Comparison of ENCODE assay signal across 20 cellular contexts in the genomic region with DNA sequence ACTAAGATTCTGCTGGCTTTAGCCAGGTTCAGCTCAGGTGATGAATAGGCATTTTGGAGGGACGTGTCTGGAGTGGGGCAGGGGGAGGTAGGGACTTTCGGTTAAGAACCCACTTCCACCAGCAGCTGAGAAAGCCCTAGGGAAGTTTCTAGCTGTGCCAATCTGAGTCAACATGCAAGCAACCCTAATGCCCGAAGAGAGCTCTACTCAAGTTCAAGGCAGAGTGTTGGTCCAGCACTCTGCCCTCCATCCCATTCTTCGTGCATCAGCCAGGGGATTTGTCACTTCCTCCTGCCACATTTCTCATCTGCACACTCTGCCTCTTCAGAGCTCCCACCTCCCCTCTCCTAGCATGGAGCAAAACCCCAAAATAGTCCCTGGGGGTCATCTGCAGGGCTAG.
A peak's percentile ranks its signal among the peaks of the same experiment; 100 is the strongest.
DNase-seq lines count a peak whose midpoint lies in the region; ATAC-seq, FAIRE-seq and TF ChIP-seq lines count a peak whose summit lies in the region.
"Had no signal": no experiment of that assay in that cellular context is flagged by ENCODE, and none has a peak within 500 bp of the region (broad histone marks: within the 10 kb centered on the region; RNA-seq: fewer than 3 reads in every experiment).

No MANE protein-coding gene starts in this region.

- in situ Hi-C loops in GM12878 (cut with MboI), result no loop called here

- H3K4me3 ChIP-seq in BLaER1 treated with 17β-estradiol and CSF1 and Interleukin-3, amounts not matched to agents 10 nM and 100 nM, result peak overlapping the region in 1 of 10 experiments; percentile 28; a peak in 1 of 20 replicates
- H3K4me3 ChIP-seq in NB4 (ENCODE audit: low read depth, low read length), result no peak overlapping the region
- no peak overlapping the region for H3K4me3 ChIP-seq in GM12878
- H3K4me3 ChIP-seq in osteoblast (ENCODE audit: insufficient read depth, low read length), result no peak overlapping the region
- H3K4me3 ChIP-seq: GM23338 had no signal

- intact Hi-C loops in GM12878 (cut with micrococcal nuclease; ENCODE audit: unreplicated experiment) (no loop called here), head of caudate nucleus (cut with DNase I) (no loop called here)

- peaks cover 53 to 86% (median 84%) of the 10 kb centered on the region in 10 experiments for H3K4me1 ChIP-seq in BLaER1 treated with 17β-estradiol and CSF1 and Interleukin-3, amounts not matched to agents 10 nM and 100 nM
- peaks cover 5% of the 10 kb centered on the region for H3K4me1 ChIP-seq in GM12878 (ENCODE audit: control insufficient read depth, insufficient read depth, low read length)
- H3K4me1 ChIP-seq in osteoblast (ENCODE audit: insufficient read depth, low read length), result peaks cover 20% of the 10 kb centered on the region

- H3K27me3 ChIP-seq in BLaER1 treated with 17β-estradiol and CSF1 and Interleukin-3, amounts not matched to agents 10 nM and 100 nM, result peaks cover 12 to 27% (median 20%) of the 10 kb centered on the region in 11 experiments; a peak in 21 of 22 replicates
- H3K27me3 ChIP-seq in GM12878 (replicated peaks in 1 of 2; ENCODE audit: control insufficient read depth in 2 of 2, insufficient read depth in 2 of 2, low read length in 1 of 2) (no peaks in the 10 kb centered on the region), osteoblast (ENCODE audit: insufficient read depth, low read length) (no peaks in the 10 kb centered on the region)

- TF ChIP-seq EP300 in GM12878 (IDR thresholded peaks at IDR 0.05; ENCODE audit: borderline replicate concordance in 1 of 2, control insufficient read depth in 1 of 2, low read depth in 2 of 2, low read length in 2 of 2), result no peak

- no peak for TF ChIP-seq CTCF in NB4 (IDR thresholded peaks at IDR 0.05; ENCODE audit: low read depth, low read length)
- no peak for TF ChIP-seq CTCF in GM12878 (IDR thresholded peaks at IDR 0.05 in 2 of 3, conservative IDR thresholded peaks at IDR 0.05 in 1 of 3; ENCODE audit: control insufficient read depth in 2 of 3, extremely low read depth in 1 of 3, insufficient read depth in 1 of 3, low read depth in 3 of 3, low read length in 3 of 3)
- TF ChIP-seq CTCF in osteoblast (IDR thresholded peaks at IDR 0.05; ENCODE audit: extremely low read depth, low read depth, low read length), result no peak

- peak; percentile 35 for DNase-seq in NB4 (ENCODE audit: low read depth)
- DNase-seq in GM12878 (ENCODE audit: low read depth, low spot score), result no peak
- peak; percentile 42 for DNase-seq in osteoblast (ENCODE audit: insufficient read length, low spot score, missing footprints)
- no peak for DNase-seq in activated naive CD4-positive, alpha-beta T cell treated with Interleukin-2 at 50 U/mL for 16 hours
- no peak for DNase-seq in head of caudate nucleus
- no peak for DNase-seq in NCI-H1105 treated with DMSO at 0.1 percent for 48 hours (lab: John Stamatoyannopoulos, UW)
- DNase-seq in C1 segment of cervical spinal cord (lab: John Stamatoyannopoulos, UW), result no peak
- DNase-seq: 8988T; AML-193; CD8-positive, alpha-beta T cell; COR-L47; DMS153; DMS79 treated with DMSO at 0.1 percent for 48 hours; GDM1; H9 had no signal

- peak overlapping the region in 5 of 11 experiments; percentile 4 to 42 (median 16); a peak in 4 of 22 replicates for H3K9ac ChIP-seq in BLaER1 treated with 17β-estradiol and CSF1 and Interleukin-3, amounts not matched to agents 10 nM and 100 nM
- no peak overlapping the region for H3K9ac ChIP-seq in GM12878 (ENCODE audit: control insufficient read depth, insufficient read depth, low read length)

- peak; percentile 54 for ATAC-seq in GM12878
- ATAC-seq: CD8-positive, alpha-beta T cell; GM23338 had no signal

- SMC1A ChIA-PET in GM12878 (lab: Charles Lee; ENCODE audit: uncharacterized antibody, unreplicated experiment), result interaction anchor here (1.1 to 3.9 kb wide), 4 partner anchors 10 to 51 kb away, joined by 3 to 24 read pairs (median 10); no protein-coding TSS in a partner anchor

- FAIRE-seq in GM12878 (lab: Jason Lieb, UNC), result no peak
- FAIRE-seq: D721Med, GM18507 had no signal

- WGBS in GM12878 (ENCODE audit: insufficient coverage, insufficient replicate concordance, low lambda C conversion rate, missing lambda C conversion rate), result 11% methylated on average over 4 of the region's 4 CpGs

- CTCF ChIA-PET in GM12878 (lab: Yijun Ruan, JAX), result interaction anchor here (0.6 to 2.4 kb wide), 5 partner anchors 10 to 102 kb away, joined by 3 to 12 read pairs (median 4); no protein-coding TSS in a partner anchor

- peak overlapping the region in 10 of 11 experiments; percentile 1 to 73 (median 55); a peak in 19 of 22 replicates for H3K27ac ChIP-seq in BLaER1 treated with 17β-estradiol and CSF1 and Interleukin-3, amounts not matched to agents 10 nM and 100 nM
- H3K27ac ChIP-seq in GM12878 (ENCODE audit: control insufficient read depth, insufficient read depth) (no peak overlapping the region), osteoblast (ENCODE audit: low read depth, low read length) (no peak overlapping the region)
- H3K27ac ChIP-seq: C4-2B had no signal

- H3K4me2 ChIP-seq in BLaER1 treated with 17β-estradiol and CSF1 and Interleukin-3, amounts not matched to agents 10 nM and 100 nM, result peak overlapping the region; percentile 77 to 93 (median 85)
- no peak overlapping the region for H3K4me2 ChIP-seq in GM12878 (ENCODE audit: control insufficient read depth, insufficient read depth)
- no peak overlapping the region for H3K4me2 ChIP-seq in osteoblast (ENCODE audit: insufficient read depth, low read length)
- H3K4me2 ChIP-seq: GM23338 had no signal

- RAD21 ChIA-PET in GM12878 (lab: Charles Lee; ENCODE audit: unreplicated experiment), result interaction anchor here (1.0 to 2.6 kb wide), 6 partner anchors 9 to 57 kb away, joined by 3 to 12 read pairs (median 3); no protein-coding TSS in a partner anchor

- no peak for TF ChIP-seq RAD21 in GM12878 (IDR thresholded peaks at IDR 0.05; ENCODE audit: insufficient read depth, low read depth, low read length)

- H2AFZ ChIP-seq in GM12878 (ENCODE audit: control insufficient read depth, low read depth, low read length), result no peak overlapping the region
- no peak overlapping the region for H2AFZ ChIP-seq in osteoblast (ENCODE audit: low read length)
- H2AFZ ChIP-seq: GM23338 had no signal

- H4K20me1 ChIP-seq in BLaER1 treated with 17β-estradiol and CSF1 and Interleukin-3, amounts not matched to agents 10 nM and 100 nM, result no peaks in the 10 kb centered on the region
- no peaks in the 10 kb centered on the region for H4K20me1 ChIP-seq in GM12878 (ENCODE audit: control insufficient read depth, insufficient read depth)
- H4K20me1 ChIP-seq in osteoblast (ENCODE audit: insufficient read depth, low read length), result no peaks in the 10 kb centered on the region

- no peak for TF ChIP-seq POLR2A in NB4 (IDR thresholded peaks at IDR 0.05; ENCODE audit: extremely low read depth, insufficient read length)
- TF ChIP-seq POLR2A in GM12878 (IDR thresholded peaks at IDR 0.05; ENCODE audit: low read depth, low read length), result no peak

- BruUV-seq in GM12878 (replicated peaks; lab: Mats Ljungman, UMichigan), result no TSS peak

- no peaks in the 10 kb centered on the region for H3K36me3 ChIP-seq in BLaER1 treated with 17β-estradiol and CSF1 and Interleukin-3, amounts not matched to agents 10 nM and 100 nM
- no peaks in the 10 kb centered on the region for H3K36me3 ChIP-seq in GM12878 (ENCODE audit: control insufficient read depth in 2 of 2, insufficient read depth in 2 of 2, low read length in 1 of 2)
- no peaks in the 10 kb centered on the region for H3K36me3 ChIP-seq in osteoblast (ENCODE audit: insufficient read depth, low read length)

- no peaks in the 10 kb centered on the region for H3K79me2 ChIP-seq in GM12878 (ENCODE audit: control insufficient read depth, insufficient read depth, low read length)
- no peaks in the 10 kb centered on the region for H3K79me2 ChIP-seq in osteoblast (ENCODE audit: insufficient read depth, low read length)

- POLR2A ChIA-PET in GM12878 (lab: Charles Lee), result interaction anchor here (1.0 to 1.9 kb wide), 5 partner anchors 9 to 43 kb away, joined by 3 to 5 read pairs (median 4); no protein-coding TSS in a partner anchor

- no peaks in the 10 kb centered on the region for H3K9me3 ChIP-seq in BLaER1 treated with 17β-estradiol and CSF1 and Interleukin-3, amounts not matched to agents 10 nM and 100 nM (replicated peaks in 1 of 11)
- H3K9me3 ChIP-seq in GM12878 (replicated peaks; ENCODE audit: control insufficient read depth, insufficient read depth, low read length) (no peaks in the 10 kb centered on the region), osteoblast (ENCODE audit: low read depth, low read length) (no peaks in the 10 kb centered on the region)

TF ChIP-seq in GM12878, 131 proteins besides CTCF, POLR2A, EP300 and RAD21:
- TF ChIP-seq STAT3 (IDR thresholded peaks at IDR 0.05; ENCODE audit: low read depth, low read length) (no peak), YBX1 (IDR thresholded peaks at IDR 0.05) (no peak), RELA (IDR thresholded peaks at IDR 0.05; ENCODE audit: borderline replicate concordance, partially characterized antibody) (no peak), CREM (IDR thresholded peaks at IDR 0.05; ENCODE audit: low read depth) (no peak), STAT1 (conservative IDR thresholded peaks at IDR 0.05) (no peak), KAT2A (conservative IDR thresholded peaks at IDR 0.05; ENCODE audit: control insufficient read depth, low read depth, low read length) (no peak), NFYA (IDR thresholded peaks at IDR 0.05; ENCODE audit: borderline replicate concordance, low read depth, low read length) (no peak), ZNF207 (IDR thresholded peaks at IDR 0.05; ENCODE audit: borderline replicate concordance) (no peak)
- TF ChIP-seq, protein P1, sequence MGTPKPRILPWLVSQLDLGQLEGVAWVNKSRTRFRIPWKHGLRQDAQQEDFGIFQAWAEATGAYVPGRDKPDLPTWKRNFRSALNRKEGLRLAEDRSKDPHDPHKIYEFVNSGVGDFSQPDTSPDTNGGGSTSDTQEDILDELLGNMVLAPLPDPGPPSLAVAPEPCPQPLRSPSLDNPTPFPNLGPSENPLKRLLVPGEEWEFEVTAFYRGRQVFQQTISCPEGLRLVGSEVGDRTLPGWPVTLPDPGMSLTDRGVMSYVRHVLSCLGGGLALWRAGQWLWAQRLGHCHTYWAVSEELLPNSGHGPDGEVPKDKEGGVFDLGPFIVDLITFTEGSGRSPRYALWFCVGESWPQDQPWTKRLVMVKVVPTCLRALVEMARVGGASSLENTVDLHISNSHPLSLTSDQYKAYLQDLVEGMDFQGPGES (IDR thresholded peaks at IDR 0.05), result no peak

Comparison
In these comparisons a context has a peak if more than half of its experiments do, and no peak if none do; other contexts are left out.
1. H3K27ac ChIP-seq: peak in BLaER1 treated with 17β-estradiol and CSF1 and Interleukin-3, amounts not matched to agents 10 nM and 100 nM (10 of 11); none in GM12878 (single experiment) and osteoblast (single experiment).
2. H3K4me2 ChIP-seq: peak in BLaER1 treated with 17β-estradiol and CSF1 and Interleukin-3, amounts not matched to agents 10 nM and 100 nM (11 of 11); none in GM12878 (single experiment) and osteoblast (single experiment).
3. DNase-seq: peak in NB4 (single experiment) and osteoblast (single experiment); none in GM12878 (single experiment), activated naive CD4-positive, alpha-beta T cell treated with Interleukin-2 at 50 U/mL for 16 hours (single experiment), head of caudate nucleus (0 of 42), NCI-H1105 treated with DMSO at 0.1 percent for 48 hours (single experiment) and C1 segment of cervical spinal cord (0 of 14).